In genomic region chr2:227280895-227281294, GRCh38 we compare ENCODE assay signal across 18 cellular contexts. TPM values are rescaled to one million over a fixed set of nuclear protein-coding genes. Genes with fewer than 3 reads are reported as not detected.
DNase-seq lines count a peak whose midpoint lies in the region; ATAC-seq and TF ChIP-seq lines count a peak whose summit lies in the region.
"Had no signal": no experiment of that assay in that cellular context is flagged by ENCODE, and none has a peak within 500 bp of the region (broad histone marks: within the 10 kb centered on the region; RNA-seq: fewer than 3 reads in every experiment).

No MANE protein-coding gene starts in this region.

- no peak overlapping the region for H3K27ac Mint-ChIP-seq in WTC11
- H3K27ac Mint-ChIP-seq: activated naive CD4-positive, alpha-beta T cell treated with anti-CD3 and anti-CD28 coated beads, Interleukin-2, amount 10 ng/mL, durations not matched to agents 7 days and 5 days; CD8-positive, alpha-beta T cell; stimulated activated naive CD8-positive, alpha-beta T cell treated with anti-CD3 and anti-CD28 coated beads, Interleukin-15, Interleukin-2, amounts not matched to agents 100 ng/mL and 50 ng/mL, for 24 hours had no signal

- H3K18ac ChIP-seq in IMR-90 (ENCODE audit: low read depth, low read length): no peak overlapping the region

- no peak overlapping the region for H3K4me2 ChIP-seq in IMR-90 (ENCODE audit: low read depth, low read length)

- H4K5ac ChIP-seq in IMR-90 (ENCODE audit: low read depth, low read length): no peak overlapping the region

- POLR2A ChIA-PET in IMR-90 (lab: Charles Lee; ENCODE audit: unreplicated experiment): no interaction called here
- POLR2A ChIA-PET in WTC11 (lab: Charles Lee): no interaction called here

- H4K20me1 ChIP-seq in IMR-90 (ENCODE audit: insufficient read depth, low read length): no peaks in the 10 kb centered on the region

- H3K27ac ChIP-seq in IMR-90 (ENCODE audit: insufficient read depth, low read length): no peak overlapping the region
- no peak overlapping the region for H3K27ac ChIP-seq in transverse colon
- H3K27ac ChIP-seq: epithelial cell of prostate, left ventricle myocardium inferior, pancreas had no signal

- H3K36me3 ChIP-seq in IMR-90 (ENCODE audit: control insufficient read depth, insufficient read depth, low read length): no peaks in the 10 kb centered on the region
- no peaks in the 10 kb centered on the region for H3K36me3 ChIP-seq in transverse colon
- H3K36me3 ChIP-seq in mucosa of descending colon (ENCODE audit: low read depth): no peaks in the 10 kb centered on the region
- H3K36me3 ChIP-seq: pancreas had no signal

- no peaks in the 10 kb centered on the region for H3K4me1 Mint-ChIP-seq in WTC11
- H3K4me1 Mint-ChIP-seq: activated naive CD4-positive, alpha-beta T cell treated with anti-CD3 and anti-CD28 coated beads, Interleukin-2, amount 10 ng/mL, durations not matched to agents 7 days and 5 days had no signal

- H2BK5ac ChIP-seq in IMR-90 (ENCODE audit: low read depth, low read length, poor library complexity, severe bottlenecking): no peak overlapping the region

- no peaks in the 10 kb centered on the region for H3K27me3 ChIP-seq in IMR-90 (ENCODE audit: control insufficient read depth, insufficient read depth, low read length)
- H3K27me3 ChIP-seq in transverse colon: no peaks in the 10 kb centered on the region
- H3K27me3 ChIP-seq: pancreas had no signal

- no peak overlapping the region for H3K23ac ChIP-seq in IMR-90 (ENCODE audit: low read depth, low read length)

- H3K9me3 Mint-ChIP-seq in WTC11: peaks cover 3% of the 10 kb centered on the region; the same call in 1 of the 2 replicates
- H3K9me3 Mint-ChIP-seq: activated naive CD4-positive, alpha-beta T cell treated with anti-CD3 and anti-CD28 coated beads, Interleukin-2, amount 10 ng/mL, durations not matched to agents 7 days and 5 days had no signal

- H2BK15ac ChIP-seq in IMR-90 (ENCODE audit: low read depth, low read length): no peak overlapping the region

- in situ Hi-C loops in IMR-90 (cut with MboI; ENCODE audit: low sequenced_read_pairs): no loop called here
- in situ Hi-C loops in transverse colon (cut with MboI; ENCODE audit: low pct_ligation_motif_present in 1 of 4, low pct_unique_long_range_greater_than_20kb in 1 of 4, low sequenced_read_pairs in 3 of 4): no loop called here

- CTCF ChIA-PET in IMR-90 (lab: Yijun Ruan, JAX): no interaction called here
- CTCF ChIA-PET in WTC11 (lab: Charles Lee): no interaction called here

- H2AK5ac ChIP-seq in IMR-90 (ENCODE audit: low read depth, low read length): no peak overlapping the region

- TF ChIP-seq CTCF in IMR-90 (conservative IDR thresholded peaks at IDR 0.05; ENCODE audit: low read depth, low read length) (no peak), WTC11 (IDR thresholded peaks at IDR 0.05) (no peak), transverse colon (IDR thresholded peaks at IDR 0.05) (no peak), mucosa of descending colon (IDR thresholded peaks at IDR 0.05) (no peak)

- no peak overlapping the region for H2AK9ac ChIP-seq in IMR-90 (replicated peaks; ENCODE audit: low read depth, low read length, poor library complexity)

- dilution Hi-C loops in IMR-90 (cut with HindIII; ENCODE audit: low sequenced_read_pairs, unreplicated experiment): no loop called here

- no peaks in the 10 kb centered on the region for H3K9me1 ChIP-seq in IMR-90 (ENCODE audit: insufficient read depth, low read length)

- H3K4ac ChIP-seq in IMR-90 (ENCODE audit: low read depth, low read length): no peak overlapping the region

- no peak overlapping the region for H2BK20ac ChIP-seq in IMR-90 (ENCODE audit: low read depth, low read length)

- no peak overlapping the region for H2BK120ac ChIP-seq in IMR-90 (ENCODE audit: low read depth, low read length)

- H3K36me3 Mint-ChIP-seq in WTC11: peaks cover 3% of the 10 kb centered on the region; the same call in 1 of the 2 replicates
- H3K36me3 Mint-ChIP-seq: activated naive CD4-positive, alpha-beta T cell treated with anti-CD3 and anti-CD28 coated beads, Interleukin-2, amount 10 ng/mL, durations not matched to agents 7 days and 5 days; CD8-positive, alpha-beta T cell had no signal

- DNase-seq in IMR-90 (peak; percentile 5), WTC11 (ENCODE audit: low spot score) (no peak), fibroblast of gingiva (ENCODE audit: low read depth) (peak; percentile 1), renal cortical epithelial cell (ENCODE audit: low read depth) (peak; percentile 6), transverse colon (no peak), mucosa of descending colon (no peak)
- DNase-seq: activated CD4-positive, alpha-beta T cell treated with anti-CD3 and anti-CD28 coated beads for 48 hours; activated naive CD4-positive, alpha-beta T cell treated with anti-CD3 and anti-CD28 coated beads, Interleukin-2, amount 10 ng/mL, durations not matched to agents 7 days and 5 days; CD8-positive, alpha-beta T cell; left ventricle myocardium inferior; NCI-H1092 treated with DMSO at 0.1 percent for 48 hours; NCI-H187 treated with DMSO at 0.1 percent for 48 hours; NCI-H748 treated with DMSO at 0.1 percent for 48 hours; pancreas had no signal

- no peak overlapping the region for H3K4me3 Mint-ChIP-seq in WTC11
- H3K4me3 Mint-ChIP-seq: activated naive CD4-positive, alpha-beta T cell treated with anti-CD3 and anti-CD28 coated beads, Interleukin-2, amount 10 ng/mL, durations not matched to agents 7 days and 5 days; CD8-positive, alpha-beta T cell; stimulated activated naive CD8-positive, alpha-beta T cell treated with anti-CD3 and anti-CD28 coated beads, Interleukin-15, Interleukin-2, amounts not matched to agents 100 ng/mL and 50 ng/mL, for 24 hours had no signal

- BruUV-seq in IMR-90 (replicated peaks; lab: Mats Ljungman, UMichigan): no TSS peak

- TF ChIP-seq RAD21 in IMR-90 (IDR thresholded peaks at IDR 0.05; ENCODE audit: low read length): no peak

- no peak overlapping the region for H3K14ac ChIP-seq in IMR-90 (replicated peaks; ENCODE audit: low read depth, low read length)

- intact Hi-C loops in IMR-90 (cut with micrococcal nuclease): no loop called here
- intact Hi-C loops in transverse colon (cut with DNase I; ENCODE audit: low total_unique reads): no loop called here
- intact Hi-C loops in mucosa of descending colon (cut with DNase I, micrococcal nuclease): no loop called here

- TF ChIP-seq POLR2A in IMR-90 (IDR thresholded peaks at IDR 0.05; ENCODE audit: low read depth, low read length) (no peak), transverse colon (IDR thresholded peaks at IDR 0.05) (no peak)

- no peaks in the 10 kb centered on the region for H3K9me3 ChIP-seq in IMR-90 (ENCODE audit: control insufficient read depth, insufficient read depth, low read length)
- no peaks in the 10 kb centered on the region for H3K9me3 ChIP-seq in transverse colon
- H3K9me3 ChIP-seq in mucosa of descending colon: no peaks in the 10 kb centered on the region
- H3K9me3 ChIP-seq: pancreas had no signal

- H3K4me3 ChIP-seq in IMR-90 (ENCODE audit: insufficient read depth, low read depth, low read length): no peak overlapping the region
- H3K4me3 ChIP-seq in transverse colon: no peak overlapping the region
- H3K4me3 ChIP-seq in mucosa of descending colon: no peak overlapping the region
- H3K4me3 ChIP-seq: left ventricle myocardium inferior, pancreas had no signal

- H3K79me1 ChIP-seq in IMR-90 (ENCODE audit: low read depth in 1 of 2, low read length in 2 of 2): no peaks in the 10 kb centered on the region

- no peak for TF ChIP-seq EP300 in transverse colon (IDR thresholded peaks at IDR 0.05; ENCODE audit: low read depth)

- H3K27me3 Mint-ChIP-seq in WTC11 (ENCODE audit: low read depth): no peaks in the 10 kb centered on the region
- H3K27me3 Mint-ChIP-seq: stimulated activated naive CD8-positive, alpha-beta T cell treated with anti-CD3 and anti-CD28 coated beads, Interleukin-15, Interleukin-2, amounts not matched to agents 100 ng/mL and 50 ng/mL, for 24 hours had no signal

- peak; percentile 68 for ATAC-seq in IMR-90 (ENCODE audit: low read depth)
- ATAC-seq in WTC11: peak; percentile 58; the same call in 1 of the 2 replicates
- no peak for ATAC-seq in HG02623 (IDR thresholded peaks at IDR 0.05; ENCODE audit: unreplicated experiment)
- ATAC-seq in mucosa of descending colon: no peak
- ATAC-seq: CD8-positive, alpha-beta T cell; pancreas; sciatic nerve had no signal

- H2AFZ ChIP-seq in IMR-90 (replicated peaks; ENCODE audit: low read length, poor library complexity): no peak overlapping the region

- no peak overlapping the region for H3K56ac ChIP-seq in IMR-90 (ENCODE audit: extremely low read depth, insufficient read depth, low read length)

- H3K4me1 ChIP-seq in IMR-90 (ENCODE audit: control insufficient read depth, insufficient read depth, low read length): no peaks in the 10 kb centered on the region
- no peaks in the 10 kb centered on the region for H3K4me1 ChIP-seq in transverse colon
- H3K4me1 ChIP-seq in mucosa of descending colon (ENCODE audit: low read depth): no peaks in the 10 kb centered on the region
- H3K4me1 ChIP-seq: left ventricle myocardium inferior had no signal

- no peak overlapping the region for H4K8ac ChIP-seq in IMR-90 (ENCODE audit: low read depth in 2 of 2, low read length in 2 of 2)

- H3K9ac ChIP-seq in IMR-90 (ENCODE audit: low read depth, low read length): no peak overlapping the region

- no peak overlapping the region for H4K91ac ChIP-seq in IMR-90 (ENCODE audit: insufficient read depth, low read depth, low read length)

TF ChIP-seq in IMR-90, 13 proteins besides CTCF, POLR2A, EP300 and RAD21:
- TF ChIP-seq BHLHE40 (IDR thresholded peaks at IDR 0.05; ENCODE audit: low read depth, low read length): no peak

TF ChIP-seq in WTC11, 78 proteins besides CTCF, POLR2A, EP300 and RAD21:
- no peak for TF ChIP-seq JUN (CRISPR knock-in tag; IDR thresholded peaks at IDR 0.05)
- TF ChIP-seq, protein P1, sequence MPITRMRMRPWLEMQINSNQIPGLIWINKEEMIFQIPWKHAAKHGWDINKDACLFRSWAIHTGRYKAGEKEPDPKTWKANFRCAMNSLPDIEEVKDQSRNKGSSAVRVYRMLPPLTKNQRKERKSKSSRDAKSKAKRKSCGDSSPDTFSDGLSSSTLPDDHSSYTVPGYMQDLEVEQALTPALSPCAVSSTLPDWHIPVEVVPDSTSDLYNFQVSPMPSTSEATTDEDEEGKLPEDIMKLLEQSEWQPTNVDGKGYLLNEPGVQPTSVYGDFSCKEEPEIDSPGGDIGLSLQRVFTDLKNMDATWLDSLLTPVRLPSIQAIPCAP (CRISPR knock-in tag; IDR thresholded peaks at IDR 0.05): no peak

RNA-seq across cellular contexts. Expression of gene MFF, which starts 44.2 kb away (rescaled TPM):
- 86.4 and 96.4 TPM in 2 replicates for total RNA-seq in IMR-90 (2012; rRNA removed)
- polyA plus RNA-seq in IMR-90 (2012; rRNA removed): 61.0 and 70.1 TPM in 2 replicates
- polyA plus RNA-seq in IMR-90 (2012; cell fraction: cytosol; rRNA removed): 28.9 and 29.5 TPM in 2 replicates
- 17.1 and 109 TPM in 2 replicates for polyA plus RNA-seq in IMR-90 (2012; cell fraction: nucleus; rRNA removed; ENCODE audit: low replicate concordance)
- 74.4 to 78.5 TPM (median 78.2 TPM) in 3 replicates for total RNA-seq in WTC11 (2021)
- total RNA-seq in renal cortical epithelial cell: 61.3 and 110 TPM in 2 replicates
- 100 to 1,000 TPM in 2 of 4 donors, 10 to 100 TPM in 2; 22.3 to 127 (median 103) TPM for total RNA-seq in transverse colon
- 10 to 100 TPM; 73.3 to 80.2 (median 77.0) TPM for total RNA-seq in mucosa of descending colon

Comparison
In these comparisons a context has a peak if more than half of its experiments do, and no peak if none do; other contexts are left out.
1. ATAC-seq: peak in IMR-90 (single experiment) and WTC11 (single experiment); none in HG02623 (single experiment) and mucosa of descending colon (single experiment).
2. DNase-seq: peak in IMR-90 (single experiment), fibroblast of gingiva (single experiment) and renal cortical epithelial cell (single experiment); none in WTC11 (single experiment), transverse colon (single experiment) and mucosa of descending colon (0 of 3).